In genomic region chr5:94693043-94693822, GRCh38 we compare ENCODE assay signal across 8 cellular contexts.
DNase-seq lines count a peak whose midpoint lies in the region; ATAC-seq, FAIRE-seq and TF ChIP-seq lines count a peak whose summit lies in the region.

No MANE protein-coding gene starts in this region.

- H3K4me3 ChIP-seq in WI38 (ENCODE audit: low read depth, low read length) (no peak overlapping the region), keratinocyte (ENCODE audit: control insufficient read depth in 2 of 3, extremely low read depth in 1 of 3, insufficient read depth in 2 of 3, low read depth in 1 of 3, low read length in 3 of 3) (peak overlapping the region in 1 of 3 experiments; percentile 22)

- no peaks in the 10 kb centered on the region for H3K4me1 Mint-ChIP-seq in activated T-helper 2 cell treated with anti-CD3 and anti-CD28 coated beads, Interferon-gamma antibody, Interleukin-2, Interleukin-4, amounts not matched to agents 10 μg/mL and 5 μg/mL and 100 μg/mL, durations not matched to agents 14 hours and 24 hours and 36 hours (ENCODE audit: low read depth)
- peaks cover 4% of the 10 kb centered on the region for H3K4me1 Mint-ChIP-seq in activated CD4-positive, alpha-beta T cell treated with anti-CD3 and anti-CD28 coated beads, Interleukin-2, amount 10 ng/mL, durations not matched to agents 7 days and 5 days

- H3K4me1 ChIP-seq in keratinocyte (ENCODE audit: control insufficient read depth, extremely low read depth, insufficient read depth, low read length): peaks cover 12% of the 10 kb centered on the region

- ATAC-seq in GM21737 (IDR thresholded peaks at IDR 0.05; ENCODE audit: unreplicated experiment): peak; percentile 63

- no peaks in the 10 kb centered on the region for H3K27me3 ChIP-seq in keratinocyte (ENCODE audit: control insufficient read depth, extremely low read depth, insufficient read depth, low read length)

- no peak overlapping the region for H3K9ac ChIP-seq in keratinocyte (ENCODE audit: control insufficient read depth, extremely low read depth, insufficient read depth, low read length)

- H3K36me3 ChIP-seq in keratinocyte (ENCODE audit: control insufficient read depth in 2 of 2, extremely low read depth in 1 of 2, insufficient read depth in 2 of 2, low read length in 2 of 2): peaks cover 0 to 3% of the 10 kb centered on the region in 2 experiments

- intact Hi-C loops in activated T-helper 2 cell treated with anti-CD3 and anti-CD28 coated beads, Interferon-gamma antibody, Interleukin-2, Interleukin-4, amounts not matched to agents 10 μg/mL and 5 μg/mL and 100 μg/mL, durations not matched to agents 14 hours and 24 hours and 36 hours (cut with micrococcal nuclease): loop anchor here (2.0 kb wide), 1 partner anchor 168 kb away; no protein-coding TSS in a partner anchor

- dilution Hi-C loops in keratinocyte (cut with MboI; ENCODE audit: extremely low pct_ligation_motif_present, low sequenced_read_pairs): no loop called here

- POLR2A ChIA-PET in activated CD4-positive, alpha-beta T cell treated with anti-CD3 and anti-CD28 coated beads, Interleukin-2, amount 10 ng/mL, durations not matched to agents 7 days and 5 days (lab: Charles Lee): no interaction called here

- no peaks in the 10 kb centered on the region for H3K79me2 ChIP-seq in keratinocyte (ENCODE audit: control insufficient read depth, insufficient read depth, low read length)

- no peaks in the 10 kb centered on the region for H3K9me3 ChIP-seq in keratinocyte (ENCODE audit: control insufficient read depth, low read depth, low read length)

- peaks cover 14% of the 10 kb centered on the region for H3K36me3 Mint-ChIP-seq in activated T-helper 2 cell treated with anti-CD3 and anti-CD28 coated beads, Interferon-gamma antibody, Interleukin-2, Interleukin-4, amounts not matched to agents 10 μg/mL and 5 μg/mL and 100 μg/mL, durations not matched to agents 14 hours and 24 hours and 36 hours (ENCODE audit: low read depth)
- H3K36me3 Mint-ChIP-seq in activated CD4-positive, alpha-beta T cell treated with anti-CD3 and anti-CD28 coated beads, Interleukin-2, amount 10 ng/mL, durations not matched to agents 7 days and 5 days (ENCODE audit: low read depth): peaks cover 10% of the 10 kb centered on the region

- DNase-seq in G401 (ENCODE audit: low spot score) (peak; percentile 88), MV-4-11 (lab: John Stamatoyannopoulos, UW) (peak; percentile 47), keratinocyte (ENCODE audit: low read depth, low spot score) (peak; percentile 70), OCI-M2 (lab: John Stamatoyannopoulos, UW; ENCODE audit: unreplicated experiment) (no peak)
- DNase-seq in activated T-helper 2 cell treated with anti-CD3 and anti-CD28 coated beads, Interferon-gamma antibody, Interleukin-2, Interleukin-4, amounts not matched to agents 10 μg/mL and 5 μg/mL and 100 μg/mL, durations not matched to agents 14 hours and 24 hours and 36 hours (ENCODE audit: low spot score): no peak
- no peak for DNase-seq in activated CD4-positive, alpha-beta T cell treated with anti-CD3 and anti-CD28 coated beads, Interleukin-2, amount 10 ng/mL, durations not matched to agents 7 days and 5 days

- H3K9me3 Mint-ChIP-seq in activated T-helper 2 cell treated with anti-CD3 and anti-CD28 coated beads, Interferon-gamma antibody, Interleukin-2, Interleukin-4, amounts not matched to agents 10 μg/mL and 5 μg/mL and 100 μg/mL, durations not matched to agents 14 hours and 24 hours and 36 hours: no peaks in the 10 kb centered on the region
- H3K9me3 Mint-ChIP-seq in activated CD4-positive, alpha-beta T cell treated with anti-CD3 and anti-CD28 coated beads, Interleukin-2, amount 10 ng/mL, durations not matched to agents 7 days and 5 days: no peaks in the 10 kb centered on the region

- no peak overlapping the region for H3K27ac Mint-ChIP-seq in activated T-helper 2 cell treated with anti-CD3 and anti-CD28 coated beads, Interferon-gamma antibody, Interleukin-2, Interleukin-4, amounts not matched to agents 10 μg/mL and 5 μg/mL and 100 μg/mL, durations not matched to agents 14 hours and 24 hours and 36 hours
- H3K27ac Mint-ChIP-seq in activated CD4-positive, alpha-beta T cell treated with anti-CD3 and anti-CD28 coated beads, Interleukin-2, amount 10 ng/mL, durations not matched to agents 7 days and 5 days: no peak overlapping the region

- no peaks in the 10 kb centered on the region for H3K27me3 Mint-ChIP-seq in activated T-helper 2 cell treated with anti-CD3 and anti-CD28 coated beads, Interferon-gamma antibody, Interleukin-2, Interleukin-4, amounts not matched to agents 10 μg/mL and 5 μg/mL and 100 μg/mL, durations not matched to agents 14 hours and 24 hours and 36 hours (ENCODE audit: low read depth)
- H3K27me3 Mint-ChIP-seq in activated CD4-positive, alpha-beta T cell treated with anti-CD3 and anti-CD28 coated beads, Interleukin-2, amount 10 ng/mL, durations not matched to agents 7 days and 5 days: no peaks in the 10 kb centered on the region

- H2AFZ ChIP-seq in keratinocyte (ENCODE audit: control insufficient read depth, low read length): no peak overlapping the region

- FAIRE-seq in keratinocyte (lab: Jason Lieb, UNC): peak; percentile 82

- no peaks in the 10 kb centered on the region for H4K20me1 ChIP-seq in keratinocyte (ENCODE audit: control insufficient read depth, extremely low read depth, insufficient read depth, low read length)

- CTCF ChIA-PET in activated CD4-positive, alpha-beta T cell treated with anti-CD3 and anti-CD28 coated beads, Interleukin-2, amount 10 ng/mL, durations not matched to agents 7 days and 5 days (lab: Charles Lee): no interaction called here

- H3K27ac ChIP-seq in keratinocyte (ENCODE audit: control insufficient read depth, insufficient read depth, low read length): peak overlapping the region; percentile 32

- in situ Hi-C loops in G401 (cut with HindIII; ENCODE audit: low sequenced_read_pairs): no loop called here

- H3K4me3 Mint-ChIP-seq in activated T-helper 2 cell treated with anti-CD3 and anti-CD28 coated beads, Interferon-gamma antibody, Interleukin-2, Interleukin-4, amounts not matched to agents 10 μg/mL and 5 μg/mL and 100 μg/mL, durations not matched to agents 14 hours and 24 hours and 36 hours (ENCODE audit: low read depth): no peak overlapping the region
- H3K4me3 Mint-ChIP-seq in activated CD4-positive, alpha-beta T cell treated with anti-CD3 and anti-CD28 coated beads, Interleukin-2, amount 10 ng/mL, durations not matched to agents 7 days and 5 days: no peak overlapping the region

- no peaks in the 10 kb centered on the region for H3K9me1 ChIP-seq in keratinocyte (ENCODE audit: control insufficient read depth, extremely low read depth, insufficient read depth, low read length)

- peak; percentile 15; the same call in 1 of the 2 replicates for TF ChIP-seq CTCF in WI38 (IDR thresholded peaks at IDR 0.05; ENCODE audit: low read depth, low read length)
- peak in 1 of 3 experiments; percentile 29 for TF ChIP-seq CTCF in keratinocyte (optimal IDR thresholded peaks at IDR 0.05 in 1 of 3, IDR thresholded peaks at IDR 0.05 in 1 of 3, conservative IDR thresholded peaks at IDR 0.05 in 1 of 3; ENCODE audit: extremely low read depth in 1 of 3, insufficient read depth in 2 of 3, low read length in 3 of 3)

- peak overlapping the region; percentile 62 for H3K4me2 ChIP-seq in keratinocyte (ENCODE audit: control insufficient read depth, extremely low read depth, insufficient read depth, low read depth, low read length)

Comparison
In these comparisons a context has a peak if more than half of its experiments do, and no peak if none do; other contexts are left out.
1. DNase-seq: peak in G401 (single experiment), MV-4-11 (single experiment) and keratinocyte (single experiment); none in OCI-M2 (single experiment), activated T-helper 2 cell treated with anti-CD3 and anti-CD28 coated beads, Interferon-gamma antibody, Interleukin-2, Interleukin-4, amounts not matched to agents 10 μg/mL and 5 μg/mL and 100 μg/mL, durations not matched to agents 14 hours and 24 hours and 36 hours (single experiment) and activated CD4-positive, alpha-beta T cell treated with anti-CD3 and anti-CD28 coated beads, Interleukin-2, amount 10 ng/mL, durations not matched to agents 7 days and 5 days (single experiment).